Comparison of ENCODE assay signal across 1 cellular context in genomic region chrX:15465347-15465746, GRCh38.
TF ChIP-seq lines count a peak whose summit lies in the region.

No MANE protein-coding gene starts in this region.

TF ChIP-seq in GM12878, 131 proteins besides CTCF, POLR2A, EP300 and RAD21 (continued from another document and continues in another):
- no peak for TF ChIP-seq CUX1 (IDR thresholded peaks at IDR 0.05; ENCODE audit: insufficient replicate concordance, low read depth, low read length)
- peak; percentile 83; the same call in 1 of the 2 replicates for TF ChIP-seq NFIC (IDR thresholded peaks at IDR 0.05; ENCODE audit: low read depth, low read length)
- TF ChIP-seq SREBF1 (IDR thresholded peaks at IDR 0.05; ENCODE audit: low read length), result no peak
- no peak for TF ChIP-seq E2F8 (IDR thresholded peaks at IDR 0.05; ENCODE audit: low read depth, partially characterized antibody)
- no peak for TF ChIP-seq ZZZ3 (IDR thresholded peaks at IDR 0.05; ENCODE audit: control insufficient read depth, insufficient read length, low read depth)
- TF ChIP-seq SRF (IDR thresholded peaks at IDR 0.05; ENCODE audit: low read depth in 2 of 2, low read length in 2 of 2), result no peak
- peak; percentile 87; the same call in 1 of the 2 replicates for TF ChIP-seq FOXM1 (IDR thresholded peaks at IDR 0.05; ENCODE audit: low read depth, low read length)
- no peak for TF ChIP-seq ELK1 (IDR thresholded peaks at IDR 0.05; ENCODE audit: low read depth, low read length)
- TF ChIP-seq PAX8 (IDR thresholded peaks at IDR 0.05), result no peak
- TF ChIP-seq LARP7 (IDR thresholded peaks at IDR 0.05), result no peak
- peak; percentile 85 for TF ChIP-seq SPI1 (IDR thresholded peaks at IDR 0.05; ENCODE audit: borderline replicate concordance, insufficient read depth, low read depth, low read length)
- TF ChIP-seq ATF3 (IDR thresholded peaks at IDR 0.05; ENCODE audit: borderline replicate concordance, extremely low read depth, low read depth, low read length), result no peak
- no peak for TF ChIP-seq BRCA1 (IDR thresholded peaks at IDR 0.05; ENCODE audit: low read depth, low read length)
- no peak for TF ChIP-seq HDAC2 (IDR thresholded peaks at IDR 0.05)
- no peak for TF ChIP-seq RFX5 (IDR thresholded peaks at IDR 0.05; ENCODE audit: low read depth, low read length)
- TF ChIP-seq JUND (IDR thresholded peaks at IDR 0.05; ENCODE audit: low read depth, low read length), result no peak
- TF ChIP-seq TARDBP (IDR thresholded peaks at IDR 0.05; ENCODE audit: borderline replicate concordance), result no peak
- no peak for TF ChIP-seq HCFC1 (IDR thresholded peaks at IDR 0.05; ENCODE audit: low read length)
- TF ChIP-seq ATF7 (IDR thresholded peaks at IDR 0.05; ENCODE audit: low read depth), result peak; percentile 93
- TF ChIP-seq SMC3 (IDR thresholded peaks at IDR 0.05; ENCODE audit: borderline replicate concordance, low read length), result no peak
- TF ChIP-seq HDAC6 (IDR thresholded peaks at IDR 0.05; ENCODE audit: unreplicated experiment), result no peak
- TF ChIP-seq IKZF1 (conservative IDR thresholded peaks at IDR 0.05), result peak; percentile 66
- TF ChIP-seq E4F1 (IDR thresholded peaks at IDR 0.05; ENCODE audit: borderline replicate concordance, partially characterized antibody), result no peak
- peak; percentile 56; the same call in 1 of the 2 replicates for TF ChIP-seq BACH1 (IDR thresholded peaks at IDR 0.05; ENCODE audit: borderline replicate concordance)
- no peak for TF ChIP-seq SUPT20H (IDR thresholded peaks at IDR 0.05; ENCODE audit: borderline replicate concordance, control insufficient read depth, low read depth, low read length)
- peak; percentile 60; the same call in 1 of the 2 replicates for TF ChIP-seq BMI1 (IDR thresholded peaks at IDR 0.05; ENCODE audit: borderline replicate concordance)
- TF ChIP-seq POLR2AphosphoS2 (IDR thresholded peaks at IDR 0.05; ENCODE audit: low read depth, low read length), result no peak
- TF ChIP-seq RELA (IDR thresholded peaks at IDR 0.05; ENCODE audit: borderline replicate concordance, partially characterized antibody), result no peak
- TF ChIP-seq RBBP5 (conservative IDR thresholded peaks at IDR 0.05), result no peak
- peak; percentile 43; the same call in 1 of the 2 replicates for TF ChIP-seq GABPA (IDR thresholded peaks at IDR 0.05; ENCODE audit: low read depth)
- TF ChIP-seq DPF2 (IDR thresholded peaks at IDR 0.05), result peak; percentile 85
- TF ChIP-seq IRF4 (IDR thresholded peaks at IDR 0.05; ENCODE audit: low read depth, low read length), result no peak
- peak; percentile 55 for TF ChIP-seq MEF2B (IDR thresholded peaks at IDR 0.05; ENCODE audit: partially characterized antibody, poor library complexity, severe bottlenecking)
- TF ChIP-seq SP1 (IDR thresholded peaks at IDR 0.05; ENCODE audit: low read depth, low read length), result no peak
- TF ChIP-seq CHD4 (IDR thresholded peaks at IDR 0.05), result no peak
- TF ChIP-seq NKRF (conservative IDR thresholded peaks at IDR 0.05), result no peak
- no peak for TF ChIP-seq RCOR1 (conservative IDR thresholded peaks at IDR 0.05; ENCODE audit: low read depth, low read length)
- TF ChIP-seq MTA2 (IDR thresholded peaks at IDR 0.05; ENCODE audit: low read depth), result peak; percentile 96
- TF ChIP-seq ETV6 (conservative IDR thresholded peaks at IDR 0.05 in 1 of 2, IDR thresholded peaks at IDR 0.05 in 1 of 2; ENCODE audit: borderline replicate concordance in 1 of 2, low read depth in 1 of 2), result peak in 1 of 2 experiments; percentile 50; a peak in 1 of 4 replicates
- TF ChIP-seq ZBTB33 (IDR thresholded peaks at IDR 0.05), result no peak
- TF ChIP-seq MEF2A (IDR thresholded peaks at IDR 0.05; ENCODE audit: insufficient read depth, low read depth, low read length), result peak; percentile 55; the same call in 1 of the 2 replicates
- TF ChIP-seq SIX5 (IDR thresholded peaks at IDR 0.05; ENCODE audit: low read depth, low read length, severe bottlenecking), result no peak
- TF ChIP-seq EZH2 (IDR thresholded peaks at IDR 0.05; ENCODE audit: borderline replicate concordance, control insufficient read depth, low read depth, low read length), result no peak
- TF ChIP-seq BHLHE40 (IDR thresholded peaks at IDR 0.05; ENCODE audit: borderline replicate concordance in 1 of 2, low read depth in 2 of 2, low read length in 1 of 2), result peak in 1 of 2 experiments; percentile 38; a peak in 1 of 4 replicates
